1 cellular context compared by ENCODE assay signal in the genomic region with DNA sequence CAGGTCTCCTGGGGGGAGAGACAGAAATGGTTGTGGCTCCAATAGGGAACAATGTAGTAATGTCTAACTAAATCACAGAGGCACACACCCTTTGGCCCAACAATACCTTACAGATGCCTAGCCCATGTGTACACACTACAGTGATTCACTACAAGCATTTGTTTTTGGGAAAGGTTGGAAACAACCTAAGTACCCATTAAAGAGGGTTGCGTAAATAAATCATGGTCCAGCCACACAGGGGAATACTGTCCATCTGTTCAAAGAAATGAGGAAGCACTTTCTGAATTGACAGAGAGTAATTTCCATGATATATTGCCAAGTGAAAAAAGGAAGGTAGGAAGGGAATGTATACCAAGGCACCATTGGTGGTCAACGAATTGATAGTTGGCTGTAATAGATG.
TF ChIP-seq lines count a peak whose summit lies in the region.

No MANE protein-coding gene starts in this region.

TF ChIP-seq in K562, 482 proteins besides CTCF, POLR2A, EP300 and RAD21 (continued from another document):
- TF ChIP-seq, protein P1, sequence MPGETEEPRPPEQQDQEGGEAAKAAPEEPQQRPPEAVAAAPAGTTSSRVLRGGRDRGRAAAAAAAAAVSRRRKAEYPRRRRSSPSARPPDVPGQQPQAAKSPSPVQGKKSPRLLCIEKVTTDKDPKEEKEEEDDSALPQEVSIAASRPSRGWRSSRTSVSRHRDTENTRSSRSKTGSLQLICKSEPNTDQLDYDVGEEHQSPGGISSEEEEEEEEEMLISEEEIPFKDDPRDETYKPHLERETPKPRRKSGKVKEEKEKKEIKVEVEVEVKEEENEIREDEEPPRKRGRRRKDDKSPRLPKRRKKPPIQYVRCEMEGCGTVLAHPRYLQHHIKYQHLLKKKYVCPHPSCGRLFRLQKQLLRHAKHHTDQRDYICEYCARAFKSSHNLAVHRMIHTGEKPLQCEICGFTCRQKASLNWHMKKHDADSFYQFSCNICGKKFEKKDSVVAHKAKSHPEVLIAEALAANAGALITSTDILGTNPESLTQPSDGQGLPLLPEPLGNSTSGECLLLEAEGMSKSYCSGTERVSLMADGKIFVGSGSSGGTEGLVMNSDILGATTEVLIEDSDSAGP (CRISPR knock-in tag; IDR thresholded peaks at IDR 0.05): no peak
- no peak for TF ChIP-seq SRSF1 (IDR thresholded peaks at IDR 0.05; ENCODE audit: low read depth, low read length)
- TF ChIP-seq SMARCE1 (IDR thresholded peaks at IDR 0.05): peak; percentile 26; the same call in 1 of the 2 replicates
- peak in 1 of 2 experiments; percentile 55; a peak in 1 of 4 replicates for TF ChIP-seq FOXA3 (CRISPR knock-in tag; conservative IDR thresholded peaks at IDR 0.05 in 1 of 2, IDR thresholded peaks at IDR 0.05 in 1 of 2)
- TF ChIP-seq ARID1B (IDR thresholded peaks at IDR 0.05): 0 out of 2 replicates have a peak, but pooled peaks have one; percentile 22
